Comparison of ENCODE assay signal across 1 cellular context in genomic region chr2:61176755-61177726, GRCh38.
TF ChIP-seq lines count a peak whose summit lies in the region.

No MANE protein-coding gene starts in this region.

TF ChIP-seq in K562, 482 proteins besides CTCF, POLR2A, EP300 and RAD21 (continued from another document and continues in another):
- TF ChIP-seq TSHZ1 (CRISPR knock-in tag; IDR thresholded peaks at IDR 0.05) = no peak
- TF ChIP-seq E2F4 (CRISPR knock-in tag; IDR thresholded peaks at IDR 0.05; ENCODE audit: low read depth) = 0 out of 2 replicates have a peak, but pooled peaks have one; percentile 67
- no peak for TF ChIP-seq PTBP1 (IDR thresholded peaks at IDR 0.05; ENCODE audit: low read depth, low read length)
- peak; percentile 97 for TF ChIP-seq ZNF395 (CRISPR knock-in tag; IDR thresholded peaks at IDR 0.05)
- no peak for TF ChIP-seq SIX5 (IDR thresholded peaks at IDR 0.05; ENCODE audit: borderline replicate concordance in 1 of 2, insufficient read depth in 1 of 2, low read depth in 1 of 2, low read length in 2 of 2)
- peak; percentile 56 for TF ChIP-seq SOX6 (IDR thresholded peaks at IDR 0.05)
- TF ChIP-seq FOXP4 (CRISPR knock-in tag; IDR thresholded peaks at IDR 0.05; ENCODE audit: borderline replicate concordance) = no peak
- TF ChIP-seq MTA1 (IDR thresholded peaks at IDR 0.05; ENCODE audit: borderline replicate concordance) = peak; percentile 66; the same call in 1 of the 2 replicates
- TF ChIP-seq SPI1 (IDR thresholded peaks at IDR 0.05; ENCODE audit: borderline replicate concordance, low read depth, low read length) = 0 out of 2 replicates have a peak, but pooled peaks have one; percentile 5
- TF ChIP-seq KLF13 (tag; IDR thresholded peaks at IDR 0.05; ENCODE audit: borderline replicate concordance, low read depth) = no peak; the same call in 1 of the 2 replicates
- TF ChIP-seq ZNF507 (tag; conservative IDR thresholded peaks at IDR 0.05) = no peak
- TF ChIP-seq ZNF174 (CRISPR knock-in tag; IDR thresholded peaks at IDR 0.05) = no peak
- TF ChIP-seq ZNF785 (CRISPR knock-in tag; IDR thresholded peaks at IDR 0.05) = no peak
- no peak for TF ChIP-seq DLX4 (CRISPR knock-in tag; IDR thresholded peaks at IDR 0.05)
- TF ChIP-seq CC2D1A (IDR thresholded peaks at IDR 0.05) = no peak; the same call in 1 of the 2 replicates
- TF ChIP-seq ZNF717 (CRISPR knock-in tag; IDR thresholded peaks at IDR 0.05) = no peak
- peak; percentile 68; the same call in 1 of the 2 replicates for TF ChIP-seq DPF2 (IDR thresholded peaks at IDR 0.05)
- peak; percentile 92 for TF ChIP-seq CREM (IDR thresholded peaks at IDR 0.05; ENCODE audit: low read depth)
- no peak for TF ChIP-seq HLTF (IDR thresholded peaks at IDR 0.05)
- peak; percentile 96 for TF ChIP-seq GTF2E2 (tag; IDR thresholded peaks at IDR 0.05)
- peak; percentile 47; the same call in 1 of the 2 replicates for TF ChIP-seq ATF3 (IDR thresholded peaks at IDR 0.05)
- no peak for TF ChIP-seq ATF3 (CRISPR knock-in tag; conservative IDR thresholded peaks at IDR 0.05)
- no peak for TF ChIP-seq DEAF1 (CRISPR knock-in tag; IDR thresholded peaks at IDR 0.05)
- peak; percentile 100 for TF ChIP-seq ZSCAN29 (IDR thresholded peaks at IDR 0.05)
- TF ChIP-seq ZNF212 (CRISPR knock-in tag; IDR thresholded peaks at IDR 0.05) = no peak
- TF ChIP-seq GABPB1 (CRISPR knock-in tag; IDR thresholded peaks at IDR 0.05) = peak; percentile 82
- TF ChIP-seq ZBTB5 (IDR thresholded peaks at IDR 0.05) = 0 out of 2 replicates have a peak, but pooled peaks have one; percentile 31
- TF ChIP-seq HNRNPK (IDR thresholded peaks at IDR 0.05; ENCODE audit: low read depth, low read length, poor library complexity, severe bottlenecking) = no peak
- TF ChIP-seq SREBF2 (CRISPR knock-in tag; IDR thresholded peaks at IDR 0.05) = no peak
- peak; percentile 21 for TF ChIP-seq NEUROD1 (IDR thresholded peaks at IDR 0.05; ENCODE audit: borderline replicate concordance, low read depth, low read length, partially characterized antibody)
- TF ChIP-seq ZNF449 (CRISPR knock-in tag; IDR thresholded peaks at IDR 0.05) = no peak
- TF ChIP-seq MYNN (IDR thresholded peaks at IDR 0.05) = no peak
- TF ChIP-seq MYNN (CRISPR knock-in tag; IDR thresholded peaks at IDR 0.05) = no peak
- TF ChIP-seq ZNF609 (CRISPR knock-in tag; IDR thresholded peaks at IDR 0.05; ENCODE audit: borderline replicate concordance) = 0 out of 2 replicates have a peak, but pooled peaks have one; percentile 31
- TF ChIP-seq RB1 (IDR thresholded peaks at IDR 0.05; ENCODE audit: low read depth) = peak; percentile 79
- peak; percentile 58 for TF ChIP-seq BHLHE40 (IDR thresholded peaks at IDR 0.05; ENCODE audit: low read length)
- 0 out of 2 replicates have a peak, but pooled peaks have one; percentile 51 for TF ChIP-seq KAT7 (CRISPR knock-in tag; IDR thresholded peaks at IDR 0.05; ENCODE audit: borderline replicate concordance)
- TF ChIP-seq ZNF699 (CRISPR knock-in tag; IDR thresholded peaks at IDR 0.05; ENCODE audit: insufficient replicate concordance) = no peak
- TF ChIP-seq ELF2 (CRISPR knock-in tag; IDR thresholded peaks at IDR 0.05) = peak; percentile 51; the same call in 1 of the 2 replicates
- TF ChIP-seq HDAC8 (tag; IDR thresholded peaks at IDR 0.05) = no peak; the same call in 1 of the 2 replicates
- peak; percentile 36; the same call in 1 of the 2 replicates for TF ChIP-seq TAF7 (tag; IDR thresholded peaks at IDR 0.05)
- TF ChIP-seq ZBTB17 (CRISPR knock-in tag; IDR thresholded peaks at IDR 0.05) = peak; percentile 51; the same call in 1 of the 2 replicates
- peak; percentile 25; the same call in 1 of the 2 replicates for TF ChIP-seq RAD51 (IDR thresholded peaks at IDR 0.05; ENCODE audit: borderline replicate concordance, low read depth)
- TF ChIP-seq RUNX1 (IDR thresholded peaks at IDR 0.05; ENCODE audit: low read depth) = no peak
